1 cellular context compared by ENCODE assay signal in genomic region chr14:44945264-44945663, GRCh38.
A peak's percentile ranks its signal among the peaks of the same experiment; 100 is the strongest.
TF ChIP-seq lines count a peak whose summit lies in the region.

No MANE protein-coding gene starts in this region.

TF ChIP-seq in SK-N-SH, 30 proteins besides CTCF, POLR2A, EP300 and RAD21 (continued from another document):
- TF ChIP-seq, protein P1, sequence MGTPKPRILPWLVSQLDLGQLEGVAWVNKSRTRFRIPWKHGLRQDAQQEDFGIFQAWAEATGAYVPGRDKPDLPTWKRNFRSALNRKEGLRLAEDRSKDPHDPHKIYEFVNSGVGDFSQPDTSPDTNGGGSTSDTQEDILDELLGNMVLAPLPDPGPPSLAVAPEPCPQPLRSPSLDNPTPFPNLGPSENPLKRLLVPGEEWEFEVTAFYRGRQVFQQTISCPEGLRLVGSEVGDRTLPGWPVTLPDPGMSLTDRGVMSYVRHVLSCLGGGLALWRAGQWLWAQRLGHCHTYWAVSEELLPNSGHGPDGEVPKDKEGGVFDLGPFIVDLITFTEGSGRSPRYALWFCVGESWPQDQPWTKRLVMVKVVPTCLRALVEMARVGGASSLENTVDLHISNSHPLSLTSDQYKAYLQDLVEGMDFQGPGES (IDR thresholded peaks at IDR 0.05; ENCODE audit: low read depth, low read length): no peak
- TF ChIP-seq FOXJ3 (CRISPR knock-in tag; IDR thresholded peaks at IDR 0.05) (no peak), TCF12 (IDR thresholded peaks at IDR 0.05) (peak; percentile 83), TEAD4 (IDR thresholded peaks at IDR 0.05; ENCODE audit: borderline replicate concordance, insufficient read depth) (peak; percentile 63; the same call in 1 of the 2 replicates), EZH2phosphoT487 (IDR thresholded peaks at IDR 0.05; ENCODE audit: borderline replicate concordance, low read depth) (no peak), NFIC (IDR thresholded peaks at IDR 0.05; ENCODE audit: borderline replicate concordance) (peak; percentile 69), FOSL2 (IDR thresholded peaks at IDR 0.05; ENCODE audit: borderline replicate concordance, low read depth) (0 out of 2 replicates have a peak, but pooled peaks have one; percentile 18), MAX (IDR thresholded peaks at IDR 0.05; ENCODE audit: low read depth) (peak; percentile 44; the same call in 1 of the 2 replicates), RFX5 (IDR thresholded peaks at IDR 0.05; ENCODE audit: low read length) (no peak), JUND (IDR thresholded peaks at IDR 0.05) (peak; percentile 38), PBX3 (IDR thresholded peaks at IDR 0.05) (peak; percentile 49), GABPA (IDR thresholded peaks at IDR 0.05; ENCODE audit: low read depth) (no peak), CHD2 (IDR thresholded peaks at IDR 0.05; ENCODE audit: low read length, partially characterized antibody) (no peak)
- TF ChIP-seq, protein P2, sequence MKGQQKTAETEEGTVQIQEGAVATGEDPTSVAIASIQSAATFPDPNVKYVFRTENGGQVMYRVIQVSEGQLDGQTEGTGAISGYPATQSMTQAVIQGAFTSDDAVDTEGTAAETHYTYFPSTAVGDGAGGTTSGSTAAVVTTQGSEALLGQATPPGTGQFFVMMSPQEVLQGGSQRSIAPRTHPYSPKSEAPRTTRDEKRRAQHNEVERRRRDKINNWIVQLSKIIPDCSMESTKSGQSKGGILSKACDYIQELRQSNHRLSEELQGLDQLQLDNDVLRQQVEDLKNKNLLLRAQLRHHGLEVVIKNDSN (IDR thresholded peaks at IDR 0.05; ENCODE audit: borderline replicate concordance, low read depth): no peak
- TF ChIP-seq, protein P3, sequence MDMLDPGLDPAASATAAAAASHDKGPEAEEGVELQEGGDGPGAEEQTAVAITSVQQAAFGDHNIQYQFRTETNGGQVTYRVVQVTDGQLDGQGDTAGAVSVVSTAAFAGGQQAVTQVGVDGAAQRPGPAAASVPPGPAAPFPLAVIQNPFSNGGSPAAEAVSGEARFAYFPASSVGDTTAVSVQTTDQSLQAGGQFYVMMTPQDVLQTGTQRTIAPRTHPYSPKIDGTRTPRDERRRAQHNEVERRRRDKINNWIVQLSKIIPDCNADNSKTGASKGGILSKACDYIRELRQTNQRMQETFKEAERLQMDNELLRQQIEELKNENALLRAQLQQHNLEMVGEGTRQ (IDR thresholded peaks at IDR 0.05; ENCODE audit: borderline replicate concordance, low read depth, low read length): no peak
